13 cellular contexts compared by ENCODE assay signal in genomic region chr10:86299562-86299961, GRCh38.
DNase-seq lines count a peak whose midpoint lies in the region; TF ChIP-seq lines count a peak whose summit lies in the region.
"Had no signal": no experiment of that assay in that cellular context is flagged by ENCODE, and none has a peak within 500 bp of the region (broad histone marks: within the 10 kb centered on the region; RNA-seq: fewer than 3 reads in every experiment).

No MANE protein-coding gene starts in this region.

- no peak overlapping the region for H3K4me3 Mint-ChIP-seq in activated naive CD4-positive, alpha-beta T cell treated with anti-CD3 and anti-CD28 coated beads, Interleukin-2, amount 10 ng/mL, durations not matched to agents 7 days and 5 days
- H3K4me3 Mint-ChIP-seq: CD14-positive monocyte; CD8-positive, alpha-beta T cell had no signal

- H3K36me3 Mint-ChIP-seq in activated naive CD4-positive, alpha-beta T cell treated with anti-CD3 and anti-CD28 coated beads, Interleukin-2, amount 10 ng/mL, durations not matched to agents 7 days and 5 days = no peaks in the 10 kb centered on the region
- H3K36me3 Mint-ChIP-seq: CD14-positive monocyte; CD8-positive, alpha-beta T cell had no signal

- TF ChIP-seq POLR2A in stomach (IDR thresholded peaks at IDR 0.05) = no peak

- DNase-seq in DMS153 (lab: John Stamatoyannopoulos, UW) (peak; percentile 19), DMS153 treated with DMSO at 0.1 percent for 48 hours (lab: John Stamatoyannopoulos, UW; ENCODE audit: unreplicated experiment) (no peak), WERI-Rb-1 (peak; percentile 2), mesenteric fat pad (ENCODE audit: low spot score) (peak; percentile 49), stomach (peak; percentile 11), occipital lobe (lab: John Stamatoyannopoulos, UW) (no peak), NCI-H2081 (lab: John Stamatoyannopoulos, UW) (no peak)
- DNase-seq in activated naive CD4-positive, alpha-beta T cell treated with anti-CD3 and anti-CD28 coated beads, Interleukin-2, amount 10 ng/mL, durations not matched to agents 7 days and 5 days = no peak
- DNase-seq: COR-L47, GM23248 had no signal

- no peaks in the 10 kb centered on the region for H3K36me3 ChIP-seq in WERI-Rb-1
- no peaks in the 10 kb centered on the region for H3K36me3 ChIP-seq in stomach

- H3K27ac ChIP-seq in WERI-Rb-1 (no peak overlapping the region), stomach (no peak overlapping the region)
- H3K27ac ChIP-seq: 22Rv1, GM23248 had no signal

- CTCF ChIA-PET in activated naive CD4-positive, alpha-beta T cell treated with anti-CD3 and anti-CD28 coated beads, Interleukin-2, amount 10 ng/mL, durations not matched to agents 7 days and 5 days (lab: Charles Lee) = no interaction called here

- no peaks in the 10 kb centered on the region for H3K9me3 Mint-ChIP-seq in activated naive CD4-positive, alpha-beta T cell treated with anti-CD3 and anti-CD28 coated beads, Interleukin-2, amount 10 ng/mL, durations not matched to agents 7 days and 5 days
- H3K9me3 Mint-ChIP-seq: CD14-positive monocyte; CD8-positive, alpha-beta T cell had no signal

- H3K4me1 Mint-ChIP-seq in activated naive CD4-positive, alpha-beta T cell treated with anti-CD3 and anti-CD28 coated beads, Interleukin-2, amount 10 ng/mL, durations not matched to agents 7 days and 5 days = no peaks in the 10 kb centered on the region
- H3K4me1 Mint-ChIP-seq: CD14-positive monocyte had no signal

- no peaks in the 10 kb centered on the region for H3K4me1 ChIP-seq in stomach

- H3K27ac Mint-ChIP-seq in activated naive CD4-positive, alpha-beta T cell treated with anti-CD3 and anti-CD28 coated beads, Interleukin-2, amount 10 ng/mL, durations not matched to agents 7 days and 5 days = no peak overlapping the region
- H3K27ac Mint-ChIP-seq: CD14-positive monocyte; CD8-positive, alpha-beta T cell had no signal

- TF ChIP-seq EP300 in stomach (IDR thresholded peaks at IDR 0.05) = no peak

- peaks cover 18% of the 10 kb centered on the region for H3K27me3 Mint-ChIP-seq in activated naive CD4-positive, alpha-beta T cell treated with anti-CD3 and anti-CD28 coated beads, Interleukin-2, amount 10 ng/mL, durations not matched to agents 7 days and 5 days

- H3K4me3 ChIP-seq in WERI-Rb-1 (ENCODE audit: low read depth, low read length) = no peak overlapping the region
- no peak overlapping the region for H3K4me3 ChIP-seq in stomach
- H3K4me3 ChIP-seq: GM23248 had no signal

- WGBS in stomach, 5 donors = 66 to 78% (median 74%) methylated on average over 3 of the region's 3 CpGs

- H3K9me3 ChIP-seq in WERI-Rb-1 (ENCODE audit: severe bottlenecking) = no peaks in the 10 kb centered on the region
- no peaks in the 10 kb centered on the region for H3K9me3 ChIP-seq in stomach

- no peak for TF ChIP-seq CTCF in WERI-Rb-1 (IDR thresholded peaks at IDR 0.05; ENCODE audit: low read depth, low read length)
- no peak for TF ChIP-seq CTCF in stomach (IDR thresholded peaks at IDR 0.05)

- H3K27me3 ChIP-seq in WERI-Rb-1 (ENCODE audit: insufficient read depth, low read depth, severe bottlenecking) (no peaks in the 10 kb centered on the region), stomach (no peaks in the 10 kb centered on the region)

- intact Hi-C loops in stomach (cut with DNase I; ENCODE audit: low total_unique reads) = no loop called here

Comparison
In these comparisons a context has a peak if more than half of its experiments do, and no peak if none do; other contexts are left out.
1. DNase-seq: peak in DMS153 (single experiment), WERI-Rb-1 (single experiment), mesenteric fat pad (single experiment) and stomach (single experiment); none in DMS153 treated with DMSO at 0.1 percent for 48 hours (single experiment), activated naive CD4-positive, alpha-beta T cell treated with anti-CD3 and anti-CD28 coated beads, Interleukin-2, amount 10 ng/mL, durations not matched to agents 7 days and 5 days (single experiment), occipital lobe (single experiment) and NCI-H2081 (0 of 2).